28 cellular contexts compared by ENCODE assay signal in the genomic region with DNA sequence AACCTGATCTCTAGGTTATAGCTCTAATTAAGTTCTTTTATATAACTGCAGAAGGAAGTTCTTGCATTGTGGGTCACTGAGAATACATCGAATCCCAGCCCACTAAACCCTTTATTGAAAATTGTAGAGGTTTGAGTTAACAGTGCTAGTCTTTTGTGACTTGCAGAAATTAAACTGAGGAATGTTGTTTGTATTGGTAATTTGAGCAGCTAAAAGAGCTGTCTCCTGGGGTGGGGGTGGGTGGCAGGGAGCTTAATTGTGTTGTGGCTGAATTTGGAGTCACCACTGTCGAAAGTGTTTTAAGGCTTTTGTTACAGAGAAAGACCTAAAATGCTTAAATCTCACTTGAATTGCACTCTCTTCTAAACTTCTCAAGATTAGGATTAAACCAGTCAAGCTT. TPM values are rescaled to one million over a fixed set of nuclear protein-coding genes. Genes with fewer than 3 reads are reported as not detected.
DNase-seq lines count a peak whose midpoint lies in the region; TF ChIP-seq lines count a peak whose summit lies in the region.
"Had no signal": no experiment of that assay in that cellular context is flagged by ENCODE, and none has a peak within 500 bp of the region (broad histone marks: within the 10 kb centered on the region; RNA-seq: fewer than 3 reads in every experiment).

No MANE protein-coding gene starts in this region.

- H3K9ac ChIP-seq in H9 (ENCODE audit: extremely low read depth, insufficient read length, low read length), result no peak overlapping the region

- no peak overlapping the region for H2AK5ac ChIP-seq in H9 (ENCODE audit: insufficient read length, low read length)

- no peak overlapping the region for H2BK120ac ChIP-seq in H9 (ENCODE audit: low read depth, low read length, poor library complexity, severe bottlenecking)

- no peaks in the 10 kb centered on the region for H3K79me2 ChIP-seq in H9 (ENCODE audit: insufficient read depth, low read length)

- H3K27me3 Mint-ChIP-seq in H9 (ENCODE audit: low read depth) (no peaks in the 10 kb centered on the region; the same call in 1 of the 2 replicates), neural crest cell (ENCODE audit: low read depth) (no peaks in the 10 kb centered on the region)

- no peak overlapping the region for H2AFZ ChIP-seq in H9 (ENCODE audit: low read length)

- H3K14ac ChIP-seq in H9 (ENCODE audit: insufficient read depth, low read length), result no peak overlapping the region

- H3K36me3 ChIP-seq in ectodermal cell (ENCODE audit: control insufficient read depth, insufficient read depth, low read length) (peaks cover 4% of the 10 kb centered on the region), adrenal gland (replicated peaks in 1 of 2) (no peaks in the 10 kb centered on the region)
- H3K36me3 ChIP-seq: brain microvascular endothelial cell, WERI-Rb-1 had no signal

- no peak overlapping the region for H4K8ac ChIP-seq in H9 (replicated peaks; ENCODE audit: insufficient read length, low read depth, low read length)

- no peak overlapping the region for H2BK20ac ChIP-seq in H9 (ENCODE audit: low read depth, low read length, poor library complexity, severe bottlenecking)

- H3K27ac ChIP-seq in H9 (ENCODE audit: insufficient read length, low read depth, low read length) (peak overlapping the region; percentile 33), ectodermal cell (ENCODE audit: insufficient read depth, low read depth, low read length, poor library complexity, severe bottlenecking) (peak overlapping the region; percentile 85), adrenal gland (no peak overlapping the region)
- H3K27ac ChIP-seq: brain microvascular endothelial cell, WERI-Rb-1 had no signal

- H3K27me3 ChIP-seq in H9 (ENCODE audit: insufficient read depth, low read length) (no peaks in the 10 kb centered on the region), ectodermal cell (ENCODE audit: control insufficient read depth, insufficient read depth, low read length, poor library complexity, severe bottlenecking) (no peaks in the 10 kb centered on the region), adrenal gland (no peaks in the 10 kb centered on the region)
- H3K27me3 ChIP-seq: brain microvascular endothelial cell had no signal

- peak overlapping the region; percentile 71 to 99 (median 76); a peak in 5 of 7 replicates for H3K27ac Mint-ChIP-seq in H9
- H3K27ac Mint-ChIP-seq in neural crest cell (ENCODE audit: unreplicated experiment), result peak overlapping the region; percentile 64
- H3K27ac Mint-ChIP-seq: activated CD4-positive, alpha-beta T cell treated with anti-CD3 and anti-CD28 coated beads, Interleukin-2, amount 10 ng/mL, durations not matched to agents 24 days and 14 days had no signal

- H3K4ac ChIP-seq in H9 (ENCODE audit: low read depth, low read length), result no peak overlapping the region

- H3K36me3 Mint-ChIP-seq in H9 (ENCODE audit: insufficient read depth in 1 of 3, low read depth in 3 of 3), result peaks cover 26 to 60% (median 34%) of the 10 kb centered on the region in 3 experiments
- H3K36me3 Mint-ChIP-seq in neural crest cell (ENCODE audit: low read depth), result peaks cover 19% of the 10 kb centered on the region

- H4K91ac ChIP-seq in H9 (ENCODE audit: insufficient read length, low read depth, low read length), result no peak overlapping the region

- no peak for TF ChIP-seq POLR2A in adrenal gland (IDR thresholded peaks at IDR 0.05)

- H3K18ac ChIP-seq in H9 (ENCODE audit: insufficient read length, low read depth, low read length), result no peak overlapping the region

- H3K9me3 ChIP-seq in H9 (ENCODE audit: control insufficient read depth, low read depth, low read length), result peaks cover 16% of the 10 kb centered on the region
- peaks cover 5% of the 10 kb centered on the region for H3K9me3 ChIP-seq in ectodermal cell (ENCODE audit: control insufficient read depth, low read length)
- no peaks in the 10 kb centered on the region for H3K9me3 ChIP-seq in adrenal gland (replicated peaks in 1 of 3)

- H3K9me3 Mint-ChIP-seq in H9, result peaks cover 37 to 52% of the 10 kb centered on the region in 2 experiments
- peaks cover 17% of the 10 kb centered on the region for H3K9me3 Mint-ChIP-seq in neural crest cell
- H3K9me3 Mint-ChIP-seq: activated T-cell treated with anti-CD3 and anti-CD28 coated beads, Interleukin-2, amount 50 U/mL, for 4 hours had no signal

- H3K4me2 ChIP-seq in H9 (ENCODE audit: insufficient read depth, insufficient read length, low read length), result no peak overlapping the region

- DNase-seq in H9 (no peak), NCI-H146 (lab: John Stamatoyannopoulos, UW) (peak; percentile 49), neural crest cell (ENCODE audit: low read depth, low spot score) (no peak), adrenal gland (no peak), midbrain (lab: John Stamatoyannopoulos, UW) (no peak), NCI-H2196 (lab: John Stamatoyannopoulos, UW; ENCODE audit: unreplicated experiment) (no peak), glomerular visceral epithelial cell (ENCODE audit: extremely low spot score) (no peak)
- DNase-seq: activated CD4-positive, alpha-beta T cell treated with anti-CD3 and anti-CD28 coated beads, Interleukin-2, amount 10 ng/mL, durations not matched to agents 24 days and 14 days; activated naive CD4-positive, alpha-beta T cell; activated T-cell treated with anti-CD3 and anti-CD28 coated beads, Interleukin-2, amount 50 U/mL, for 4 hours; amniotic stem cell; brain microvascular endothelial cell; C1 segment of cervical spinal cord; DND-41; mammary epithelial cell; NCI-H187 treated with DMSO at 0.1 percent for 48 hours; NCI-H446 treated with DMSO at 0.1 percent for 48 hours; nucleus accumbens; SHP77 treated with DMSO at 0.1 percent for 48 hours; stimulated activated naive CD4-positive, alpha-beta T cell; T1000; WERI-Rb-1 had no signal

- H3T11ph ChIP-seq in H9 (ENCODE audit: low read length), result no peak overlapping the region

- no peaks in the 10 kb centered on the region for H4K20me1 ChIP-seq in H9 (ENCODE audit: control insufficient read depth, insufficient read depth, insufficient read length)

- H2BK12ac ChIP-seq in H9 (ENCODE audit: insufficient read length, low read depth, low read length), result no peak overlapping the region

- no peak overlapping the region for H2BK5ac ChIP-seq in H9 (ENCODE audit: insufficient read length, low read length)

- H3K79me1 ChIP-seq in H9 (ENCODE audit: insufficient read depth, low read depth, low read length, poor library complexity, severe bottlenecking), result no peaks in the 10 kb centered on the region

- TF ChIP-seq CTCF in H9 (conservative IDR thresholded peaks at IDR 0.05) (no peak), neural crest cell (conservative IDR thresholded peaks at IDR 0.05) (no peak), adrenal gland (IDR thresholded peaks at IDR 0.05) (no peak)

- H3K4me1 Mint-ChIP-seq in H9 (peaks cover 31 to 35% of the 10 kb centered on the region in 2 experiments), neural crest cell (peaks cover 22% of the 10 kb centered on the region)
- H3K4me1 Mint-ChIP-seq: activated CD4-positive, alpha-beta T cell treated with anti-CD3 and anti-CD28 coated beads, Interleukin-2, amount 10 ng/mL, durations not matched to agents 24 days and 14 days had no signal

- intact Hi-C loops in adrenal gland (cut with DNase I), result no loop called here

- peak overlapping the region; percentile 11 for H3K4me3 ChIP-seq in ectodermal cell (ENCODE audit: insufficient read depth, low read depth, low read length)
- H3K4me3 ChIP-seq in adrenal gland, result no peak overlapping the region

- H3K56ac ChIP-seq in H9 (ENCODE audit: insufficient read length, low read depth, low read length), result no peak overlapping the region

- H2BK15ac ChIP-seq in H9 (ENCODE audit: low read depth, low read length), result no peak overlapping the region

- H3K23me2 ChIP-seq in H9 (ENCODE audit: insufficient read length, low read depth, low read length, poor library complexity, severe bottlenecking), result peaks cover 2% of the 10 kb centered on the region

- H3K23ac ChIP-seq in H9 (ENCODE audit: insufficient read length, low read depth, low read length), result no peak overlapping the region

- H3K4me3 Mint-ChIP-seq in H9 (peak overlapping the region; percentile 13 to 42; a peak in 2 of 5 replicates), neural crest cell (no peak overlapping the region)
- H3K4me3 Mint-ChIP-seq: activated CD4-positive, alpha-beta T cell treated with anti-CD3 and anti-CD28 coated beads, Interleukin-2, amount 10 ng/mL, durations not matched to agents 24 days and 14 days; activated T-cell treated with anti-CD3 and anti-CD28 coated beads, Interleukin-2, amount 50 U/mL, for 4 hours had no signal

- H3K4me1 ChIP-seq in H9 (ENCODE audit: insufficient read depth, low read length), result peaks cover 6% of the 10 kb centered on the region; the same call in 1 of the 2 replicates
- H3K4me1 ChIP-seq in ectodermal cell (ENCODE audit: control insufficient read depth, insufficient read depth, low read length), result peaks cover 7% of the 10 kb centered on the region
- no peaks in the 10 kb centered on the region for H3K4me1 ChIP-seq in adrenal gland (replicated peaks in 1 of 2)

- no CpG with 5 or more reads among the region's 2 CpGs for WGBS in H9 (ENCODE audit: extremely low coverage, insufficient read length, low lambda C conversion rate)
- 0 to 8% methylated on average over 1 to 2 of the region's 2 CpGs for WGBS in ectodermal cell, 2 experiments
- WGBS in adrenal gland, 4 donors, result 70 to 78% (median 74%) methylated on average over 2 of the region's 2 CpGs

- no peak overlapping the region for H4K5ac ChIP-seq in H9 (ENCODE audit: insufficient read length, low read depth, low read length)

RNA-seq across cellular contexts. Expression of gene COX8C, which starts 3.2 kb away (rescaled TPM):
- total RNA-seq in H9 (2021) (not detected in 2 replicates), neural crest cell (not detected in 2 replicates), adrenal gland (not detected)
- not detected for polyA plus RNA-seq in ectodermal cell (2013, experiment 1 of 4)
- polyA plus RNA-seq in ectodermal cell (2013, experiment 2 of 4), result not detected
- polyA plus RNA-seq in ectodermal cell (2013, experiment 3 of 4), result not detected
- 0.69 TPM for polyA plus RNA-seq in ectodermal cell (2013, experiment 4 of 4)
- polyA plus RNA-seq in adrenal gland, result not detected
- total RNA-seq: activated CD4-positive, alpha-beta T cell treated with anti-CD3 and anti-CD28 coated beads, Interleukin-2, amount 10 ng/mL, durations not matched to agents 24 days and 14 days; activated T-cell treated with anti-CD3 and anti-CD28 coated beads, Interleukin-2, amount 50 U/mL, for 4 hours; epithelial cell of proximal tubule; LHCN-M2; mammary epithelial cell; pulmonary artery endothelial cell; temporal lobe; ureter had no signal
- polyA plus RNA-seq: mammary epithelial cell had no signal

RNA-seq across cellular contexts. Expression of gene BTBD7, which starts 11.0 kb away (rescaled TPM):
- total RNA-seq in H9 (2021), result 42.4 and 44.1 TPM in 2 replicates
- polyA plus RNA-seq in ectodermal cell (2013, experiment 1 of 4), result 29.3 TPM
- 33.9 TPM for polyA plus RNA-seq in ectodermal cell (2013, experiment 2 of 4)
- polyA plus RNA-seq in ectodermal cell (2013, experiment 3 of 4), result 20.6 TPM
- 25.3 TPM for polyA plus RNA-seq in ectodermal cell (2013, experiment 4 of 4)
- 38.0 and 46.0 TPM in 2 replicates for total RNA-seq in neural crest cell
- 10 to 100 TPM; 12.9 to 41.0 (median 22.6) TPM for total RNA-seq in adrenal gland
- 10 to 100 TPM in 2 of 3 donors, 1 to 10 TPM in 1; 7.4 to 16.5 (median 11.4) TPM for polyA plus RNA-seq in adrenal gland

Comparison
In these comparisons a context has a peak if more than half of its experiments do, and no peak if none do; other contexts are left out.
1. H3K27ac ChIP-seq: peak in H9 (single experiment) and ectodermal cell (single experiment); none in adrenal gland (0 of 5).